Comparison of ENCODE assay signal across 1 cellular context in genomic region chr7:6392712-6393666, GRCh38.
TF ChIP-seq lines count a peak whose summit lies in the region.

No MANE protein-coding gene starts in this region.

TF ChIP-seq in SK-N-SH, 30 proteins besides CTCF, POLR2A, EP300 and RAD21 (continued from another document):
- TF ChIP-seq TCF12 (IDR thresholded peaks at IDR 0.05), result peak; percentile 5; the same call in 1 of the 2 replicates
- TF ChIP-seq ELF1 (IDR thresholded peaks at IDR 0.05), result no peak
- TF ChIP-seq MAX (IDR thresholded peaks at IDR 0.05; ENCODE audit: low read depth), result no peak
- no peak for TF ChIP-seq SMC3 (IDR thresholded peaks at IDR 0.05; ENCODE audit: low read depth, low read length)
- no peak for TF ChIP-seq GATA2 (CRISPR knock-in tag; IDR thresholded peaks at IDR 0.05)
- no peak for TF ChIP-seq MEF2A (IDR thresholded peaks at IDR 0.05; ENCODE audit: borderline replicate concordance, low read depth)
- TF ChIP-seq GABPA (IDR thresholded peaks at IDR 0.05; ENCODE audit: low read depth), result no peak
- no peak for TF ChIP-seq USF2 (IDR thresholded peaks at IDR 0.05; ENCODE audit: borderline replicate concordance, low read depth, low read length)
- no peak for TF ChIP-seq YY1 (IDR thresholded peaks at IDR 0.05; ENCODE audit: low read depth)
- no peak for TF ChIP-seq MXI1 (IDR thresholded peaks at IDR 0.05; ENCODE audit: low read depth, low read length)
- TF ChIP-seq ZBTB33 (IDR thresholded peaks at IDR 0.05; ENCODE audit: borderline replicate concordance, low read depth), result no peak
- no peak for TF ChIP-seq USF1 (IDR thresholded peaks at IDR 0.05; ENCODE audit: borderline replicate concordance, low read depth)
- no peak for TF ChIP-seq CHD2 (IDR thresholded peaks at IDR 0.05; ENCODE audit: low read length, partially characterized antibody)
- no peak for TF ChIP-seq RFX5 (IDR thresholded peaks at IDR 0.05; ENCODE audit: low read length)
